Comparison of ENCODE assay signal across 8 cellular contexts in genomic region chr17:78019367-78019975, GRCh38.
DNase-seq lines count a peak whose midpoint lies in the region; ATAC-seq, FAIRE-seq and TF ChIP-seq lines count a peak whose summit lies in the region.

No MANE protein-coding gene starts in this region.

- TF ChIP-seq CTCF in D721Med (IDR thresholded peaks at IDR 0.05; ENCODE audit: insufficient read depth, missing control alignments) (peak; percentile 78), SU-DHL-6 (IDR thresholded peaks at IDR 0.05; ENCODE audit: insufficient read depth, low read length, poor library complexity, severe bottlenecking) (peak; percentile 33)

- H3K9me3 ChIP-seq in SU-DHL-6 (ENCODE audit: insufficient read depth, low read length), result no peaks in the 10 kb centered on the region

- H3K27ac ChIP-seq in SU-DHL-6 (ENCODE audit: low read depth, low read length), result no peak overlapping the region

- H3K79me2 ChIP-seq in SU-DHL-6 (ENCODE audit: insufficient read depth, low read length), result no peaks in the 10 kb centered on the region

- no peaks in the 10 kb centered on the region for H3F3A ChIP-seq in SU-DHL-6 (ENCODE audit: insufficient read depth)

- ATAC-seq in HG02571 (IDR thresholded peaks at IDR 0.05; ENCODE audit: unreplicated experiment), result no peak
- no peak for ATAC-seq in HG02884 (IDR thresholded peaks at IDR 0.05; ENCODE audit: unreplicated experiment)
- ATAC-seq in HG03139 (IDR thresholded peaks at IDR 0.05; ENCODE audit: unreplicated experiment), result no peak

- H3K9ac ChIP-seq in SU-DHL-6 (ENCODE audit: low read length), result no peak overlapping the region

- H3K9me2 ChIP-seq in SU-DHL-6 (replicated peaks; ENCODE audit: insufficient read depth, low read length), result no peaks in the 10 kb centered on the region

- FAIRE-seq in D721Med (lab: Jason Lieb, UNC), result no peak
- peak; percentile 85 for FAIRE-seq in frontal cortex (lab: Jason Lieb, UNC)

- no peak for DNase-seq in D721Med (ENCODE audit: insufficient read length, low spot score)
- peak; percentile 28 for DNase-seq in HT1080 (ENCODE audit: low read depth)
- DNase-seq in frontal cortex (ENCODE audit: low spot score in 2 of 2), result no peak
- peak; percentile 83 for DNase-seq in superior temporal gyrus (ENCODE audit: extremely low spot score)

- no peak overlapping the region for H3K4me3 ChIP-seq in SU-DHL-6 (ENCODE audit: insufficient read depth, low read length, poor library complexity, severe bottlenecking)

- H4K20me1 ChIP-seq in SU-DHL-6 (ENCODE audit: low read depth, low read length), result no peaks in the 10 kb centered on the region; the same call in 1 of the 2 replicates

- H3K4me2 ChIP-seq in SU-DHL-6 (ENCODE audit: low read depth, low read length, poor library complexity, severe bottlenecking), result no peak overlapping the region

- no peak overlapping the region for H2AFZ ChIP-seq in SU-DHL-6 (ENCODE audit: low read depth, low read length, severe bottlenecking)

- H3K36me3 ChIP-seq in SU-DHL-6 (ENCODE audit: low read length), result no peaks in the 10 kb centered on the region

- H3K27me3 ChIP-seq in SU-DHL-6 (ENCODE audit: low read length), result no peaks in the 10 kb centered on the region

Comparison
In these comparisons a context has a peak if more than half of its experiments do, and no peak if none do; other contexts are left out.
1. DNase-seq: peak in HT1080 (single experiment) and superior temporal gyrus (single experiment); none in D721Med (single experiment) and frontal cortex (0 of 2).